8 cellular contexts compared by ENCODE assay signal in the genomic region with DNA sequence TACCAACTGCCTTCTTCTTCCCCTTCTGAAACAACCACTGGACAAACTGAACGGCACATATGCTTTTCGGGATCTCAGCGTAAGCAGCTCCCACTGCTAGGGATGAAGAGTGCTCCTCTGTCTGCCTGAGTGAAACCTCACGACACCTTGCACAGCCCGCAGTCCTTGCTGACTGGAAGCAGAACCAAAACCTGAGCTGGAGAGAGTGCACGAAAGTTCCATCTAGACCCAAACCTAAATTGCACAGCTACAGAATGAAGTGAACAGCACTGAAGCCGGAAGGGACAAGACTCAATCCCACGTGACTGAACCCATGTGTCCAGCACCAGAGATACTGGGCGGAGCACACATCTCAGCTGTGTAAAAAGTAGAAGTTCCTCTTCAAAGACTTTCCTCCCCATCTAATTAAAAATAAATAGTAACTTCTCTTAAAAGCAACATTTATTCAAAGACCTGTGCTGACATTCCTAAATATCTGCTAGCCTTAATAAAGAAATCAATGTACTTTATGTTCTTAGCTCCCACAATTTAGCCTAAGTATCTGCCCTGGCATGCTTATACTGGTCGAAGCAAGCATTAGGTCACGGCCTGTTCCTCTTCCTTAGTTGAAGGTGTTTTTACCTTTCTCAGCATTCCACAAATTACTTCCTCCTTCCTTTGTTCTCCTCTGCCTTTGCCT.
DNase-seq lines count a peak whose midpoint lies in the region; ATAC-seq and TF ChIP-seq lines count a peak whose summit lies in the region.
"Not testable (repeated sequence)": the region's sequence is repeated elsewhere in the genome, so short reads cannot be mapped to it uniquely, and the experiment has no call there.

No MANE protein-coding gene starts in this region.

- not testable (repeated sequence) for H3K36me3 ChIP-seq in effector memory CD4-positive, alpha-beta T cell (ENCODE audit: control insufficient read depth, insufficient read depth, low read length); lower lobe of right lung

- ATAC-seq in GM19452 (IDR thresholded peaks at IDR 0.05; ENCODE audit: unreplicated experiment) (peak; percentile 44), HG02852 (IDR thresholded peaks at IDR 0.05; ENCODE audit: unreplicated experiment) (peak; percentile 53), lower lobe of right lung (peak; percentile 49 to 51)
- ATAC-seq in activated CD4-positive, alpha-beta T cell treated with anti-CD3 and anti-CD28 coated beads for 36 hours, result peak; percentile 14
- ATAC-seq in stimulated activated naive B cell treated with anti-CD40 and anti-IgM and Interleukin-4, amounts not matched to agents 10 μg/mL and 1 μg/mL and 100 μg/mL, for 72 hours (replicated peaks), result peak; percentile 66 to 71

- peak; percentile 75 for DNase-seq in GM10248 (ENCODE audit: extremely low spot score)
- DNase-seq in HT-29 (ENCODE audit: low spot score), result peak; percentile 73
- peak; percentile 58 for DNase-seq in activated CD4-positive, alpha-beta T cell treated with anti-CD3 and anti-CD28 coated beads for 36 hours
- not testable (repeated sequence) for DNase-seq in effector memory CD4-positive, alpha-beta T cell; lower lobe of right lung
- DNase-seq in stimulated activated naive B cell treated with anti-CD40 and anti-IgM and Interleukin-4, amounts not matched to agents 10 μg/mL and 1 μg/mL and 100 μg/mL, for 72 hours, result peak; percentile 47

- H3K9me3 Mint-ChIP-seq in activated CD4-positive, alpha-beta T cell treated with anti-CD3 and anti-CD28 coated beads for 36 hours (ENCODE audit: low read depth); stimulated activated naive B cell treated with anti-CD40 and anti-IgM and Interleukin-4, amounts not matched to agents 10 μg/mL and 1 μg/mL and 100 μg/mL, for 72 hours: not testable (repeated sequence)

- not testable (repeated sequence) for H3K27me3 Mint-ChIP-seq in activated CD4-positive, alpha-beta T cell treated with anti-CD3 and anti-CD28 coated beads for 36 hours; stimulated activated naive B cell treated with anti-CD40 and anti-IgM and Interleukin-4, amounts not matched to agents 10 μg/mL and 1 μg/mL and 100 μg/mL, for 72 hours

- H3K9me3 ChIP-seq in effector memory CD4-positive, alpha-beta T cell (ENCODE audit: control insufficient read depth, low read length); lower lobe of right lung: not testable (repeated sequence)

- not testable (repeated sequence) for TF ChIP-seq CTCF in GM10248 (IDR thresholded peaks at IDR 0.05; ENCODE audit: control extremely low read depth, extremely low read depth, low read depth, missing control alignments); lower lobe of right lung (IDR thresholded peaks at IDR 0.05)

- H3K4me3 Mint-ChIP-seq in activated CD4-positive, alpha-beta T cell treated with anti-CD3 and anti-CD28 coated beads for 36 hours, result peak overlapping the region; percentile 45
- H3K4me3 Mint-ChIP-seq in stimulated activated naive B cell treated with anti-CD40 and anti-IgM and Interleukin-4, amounts not matched to agents 10 μg/mL and 1 μg/mL and 100 μg/mL, for 72 hours, result peak overlapping the region; percentile 62 to 71

- peak overlapping the region; percentile 66 for H3K27ac ChIP-seq in effector memory CD4-positive, alpha-beta T cell (ENCODE audit: insufficient read depth, low read length, poor library complexity, severe bottlenecking)
- H3K27ac ChIP-seq in lower lobe of right lung, result peak overlapping the region; percentile 41

- peak overlapping the region; percentile 91 for H3K27ac Mint-ChIP-seq in activated CD4-positive, alpha-beta T cell treated with anti-CD3 and anti-CD28 coated beads for 36 hours
- H3K27ac Mint-ChIP-seq in stimulated activated naive B cell treated with anti-CD40 and anti-IgM and Interleukin-4, amounts not matched to agents 10 μg/mL and 1 μg/mL and 100 μg/mL, for 72 hours, result peak overlapping the region; percentile 92

- peaks cover 70% of the 10 kb centered on the region for H3K4me1 ChIP-seq in effector memory CD4-positive, alpha-beta T cell (ENCODE audit: control insufficient read depth, insufficient read depth, low read length, poor library complexity, severe bottlenecking)
- H3K4me1 ChIP-seq in lower lobe of right lung, result peaks cover 92% of the 10 kb centered on the region

- CTCF ChIA-PET in GM10248 (lab: Yijun Ruan, JAX), result interaction anchor here (1.0 to 1.8 kb wide), 7 partner anchors 9 to 48 kb away, joined by 3 to 8 read pairs (median 4); no protein-coding TSS in a partner anchor
- CTCF ChIA-PET in activated CD4-positive, alpha-beta T cell treated with anti-CD3 and anti-CD28 coated beads for 36 hours (lab: Charles Lee), result interaction anchor here (0.5 to 1.7 kb wide), 8 partner anchors 8 to 121 kb away, joined by 3 to 5 read pairs (median 4); no protein-coding TSS in a partner anchor

- H3K4me3 ChIP-seq in effector memory CD4-positive, alpha-beta T cell (ENCODE audit: insufficient read depth, low read depth, low read length, poor library complexity, severe bottlenecking); lower lobe of right lung: not testable (repeated sequence)

- POLR2A ChIA-PET in GM10248 (lab: Yijun Ruan, JAX), result not testable (repeated sequence)
- POLR2A ChIA-PET in activated CD4-positive, alpha-beta T cell treated with anti-CD3 and anti-CD28 coated beads for 36 hours (lab: Charles Lee), result interaction anchor here (0.5 to 0.9 kb wide), 5 partner anchors 12 to 545 kb away, joined by 3 to 5 read pairs (median 3); no protein-coding TSS in a partner anchor

- H3K4me1 Mint-ChIP-seq in activated CD4-positive, alpha-beta T cell treated with anti-CD3 and anti-CD28 coated beads for 36 hours, result peaks cover 97% of the 10 kb centered on the region
- peaks cover 69 to 93% of the 10 kb centered on the region in 2 donors for H3K4me1 Mint-ChIP-seq in stimulated activated naive B cell treated with anti-CD40 and anti-IgM and Interleukin-4, amounts not matched to agents 10 μg/mL and 1 μg/mL and 100 μg/mL, for 72 hours

- H3K27me3 ChIP-seq in effector memory CD4-positive, alpha-beta T cell (replicated peaks; ENCODE audit: control insufficient read depth, insufficient read depth, low read length, poor library complexity, severe bottlenecking); lower lobe of right lung (ENCODE audit: low read depth): not testable (repeated sequence)

- intact Hi-C loops in activated CD4-positive, alpha-beta T cell treated with anti-CD3 and anti-CD28 coated beads for 36 hours (cut with DNase I, micrococcal nuclease), result loop anchor here in 1 of 2 experiments (5.0 kb wide), 2 partner anchors 40 to 45 kb away; no protein-coding TSS in a partner anchor
- intact Hi-C loops in lower lobe of right lung (cut with DNase I), result not testable (repeated sequence)

- peaks cover 43% of the 10 kb centered on the region for H3K36me3 Mint-ChIP-seq in activated CD4-positive, alpha-beta T cell treated with anti-CD3 and anti-CD28 coated beads for 36 hours (ENCODE audit: low read depth)
- peaks cover 26 to 41% of the 10 kb centered on the region in 2 donors for H3K36me3 Mint-ChIP-seq in stimulated activated naive B cell treated with anti-CD40 and anti-IgM and Interleukin-4, amounts not matched to agents 10 μg/mL and 1 μg/mL and 100 μg/mL, for 72 hours

Comparison
In these comparisons a context has a peak if more than half of its experiments do, and no peak if none do; other contexts are left out.
1. ATAC-seq: peak in every context shown above with its lines; median percentile 68 in stimulated activated naive B cell treated with anti-CD40 and anti-IgM and Interleukin-4, amounts not matched to agents 10 μg/mL and 1 μg/mL and 100 μg/mL, for 72 hours; 53 in HG02852; 50 in lower lobe of right lung; 44 in GM19452; 14 in activated CD4-positive, alpha-beta T cell treated with anti-CD3 and anti-CD28 coated beads for 36 hours.